27 cellular contexts compared by ENCODE assay signal in genomic region chrX:77691916-77692315, GRCh38.
"Had no signal": no experiment of that assay in that cellular context is flagged by ENCODE, and none has a peak within 500 bp of the region (broad histone marks: within the 10 kb centered on the region; RNA-seq: fewer than 3 reads in every experiment).

No MANE protein-coding gene starts in this region.

- FAIRE-seq: bronchial epithelial cell had no signal

- H3K9me3 ChIP-seq: ascending aorta, esophagus muscularis mucosa, gastroesophageal sphincter had no signal

- H3K27ac ChIP-seq: ascending aorta, brain microvascular endothelial cell, esophagus muscularis mucosa, foreskin keratinocyte, gastroesophageal sphincter had no signal

- H3K4me3 ChIP-seq: ascending aorta, esophagus muscularis mucosa, gastroesophageal sphincter had no signal

- H3K27me3 ChIP-seq: ascending aorta, brain microvascular endothelial cell, esophagus muscularis mucosa, foreskin keratinocyte, gastroesophageal sphincter had no signal

- H3K4me1 ChIP-seq: ascending aorta, foreskin keratinocyte had no signal

- H3K36me3 ChIP-seq: ascending aorta, brain microvascular endothelial cell had no signal

- ATAC-seq: activated naive CD4-positive, alpha-beta T cell treated with anti-CD3 and anti-CD28 coated beads, Interleukin-2, amount 50 U/mL, for 72 hours; activated T-cell treated with anti-CD3 and anti-CD28 coated beads, Interleukin-2, amount 50 U/mL, for 72 hours; foreskin keratinocyte; gastroesophageal sphincter; T-helper 17 cell; WTC11 had no signal

- DNase-seq: activated CD4-positive, alpha-beta memory T cell treated with anti-CD3 and anti-CD28 coated beads, Interleukin-2, amount 10 ng/mL, durations not matched to agents 7 days and 5 days; activated CD4-positive, alpha-beta T cell treated with anti-CD3 and anti-CD28 coated beads for 1 hour; activated CD4-positive, alpha-beta T cell treated with anti-CD3 and anti-CD28 coated beads for 4 hours; activated CD4-positive, alpha-beta T cell treated with anti-CD3 and anti-CD28 coated beads, Interleukin-2, amount 10 ng/mL, durations not matched to agents 7 days and 5 days; activated CD4-positive, alpha-beta T cell treated with anti-CD3 and anti-CD28 coated beads, Interleukin-2, amount 50 U/mL, for 4 hours; activated CD8-positive, alpha-beta memory T cell treated with anti-CD3 and anti-CD28 coated beads, Interleukin-2, amount 50 U/mL, for 48 hours; activated gamma-delta T cell; activated naive CD4-positive, alpha-beta T cell; activated naive CD4-positive, alpha-beta T cell treated with anti-CD3 and anti-CD28 coated beads, Interleukin-2, amount 10 ng/mL, durations not matched to agents 7 days and 5 days; activated naive CD8-positive, alpha-beta T cell treated with anti-CD3 and anti-CD28 coated beads, Interleukin-2, amount 10 ng/mL, durations not matched to agents 7 days and 5 days; activated T-cell treated with anti-CD3 and anti-CD28 coated beads for 4 hours; activated T-cell treated with anti-CD3 and anti-CD28 coated beads, Interleukin-2, amount 50 U/mL, for 24 hours; activated T-cell treated with anti-CD3 and anti-CD28 coated beads, Interleukin-2, amount 50 U/mL, for 72 hours; brain microvascular endothelial cell; caudate nucleus; effector memory CD4-positive, alpha-beta T cell; erythroblast; foreskin keratinocyte; hippocampal formation; T-helper 1 cell; T-helper 17 cell had no signal
